ENCODE assay signal across 17 cellular contexts in the genomic region with DNA sequence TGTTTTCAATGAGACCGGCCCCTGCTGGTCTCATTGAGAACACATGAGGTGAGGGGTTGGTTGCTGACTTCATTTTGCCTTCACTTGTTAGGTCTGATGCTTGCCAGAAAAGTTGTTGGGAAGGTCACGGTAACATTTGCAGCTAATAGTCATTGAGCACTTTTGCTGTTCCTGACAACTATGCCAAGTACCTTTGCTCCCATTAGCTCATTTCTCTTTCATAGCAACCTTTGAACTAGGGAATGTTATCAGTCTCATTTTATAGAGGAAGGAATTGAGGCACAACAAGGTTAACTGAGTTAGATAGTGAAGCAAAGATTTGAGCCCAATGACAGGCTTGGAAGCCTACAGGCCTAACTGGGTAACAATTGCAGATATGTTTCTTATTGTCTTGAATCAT.
A peak's percentile ranks its signal among the peaks of the same experiment; 100 is the strongest.
DNase-seq lines count a peak whose midpoint lies in the region; ATAC-seq and TF ChIP-seq lines count a peak whose summit lies in the region.
"Had no signal": no experiment of that assay in that cellular context is flagged by ENCODE, and none has a peak within 500 bp of the region (broad histone marks: within the 10 kb centered on the region; RNA-seq: fewer than 3 reads in every experiment).

No MANE protein-coding gene starts in this region.

- DNase-seq in H9 (no peak), colonic mucosa (no peak), left colon (no peak), NCI-H2081 (lab: John Stamatoyannopoulos, UW) (no peak), right cardiac atrium (no peak)
- no peak for DNase-seq in effector memory CD8-positive, alpha-beta T cell
- DNase-seq: 8988T; CD4-positive, alpha-beta memory T cell; DMS153; DMS79; GDM1; GM23248; HCEC 1CT had no signal

- H3K27me3 ChIP-seq in H9 (ENCODE audit: insufficient read depth, low read length) (no peaks in the 10 kb centered on the region), colonic mucosa (no peaks in the 10 kb centered on the region), mucosa of rectum (ENCODE audit: control insufficient read depth in 2 of 2, insufficient read depth in 2 of 2, low read length in 2 of 2) (no peaks in the 10 kb centered on the region), right cardiac atrium (ENCODE audit: control insufficient read depth, insufficient read depth) (no peaks in the 10 kb centered on the region)
- H3K27me3 ChIP-seq: BLaER1 had no signal

- no CpG with 5 or more reads among the region's 2 CpGs for WGBS in H9 (ENCODE audit: extremely low coverage, insufficient read length, low lambda C conversion rate)
- WGBS in right cardiac atrium, result 80% methylated on average over 2 of the region's 2 CpGs

- H4K8ac ChIP-seq in H9 (replicated peaks; ENCODE audit: insufficient read length, low read depth, low read length), result no peak overlapping the region

- H2AFZ ChIP-seq in H9 (ENCODE audit: low read length), result no peak overlapping the region
- H2AFZ ChIP-seq: GM23248 had no signal

- no peak overlapping the region for H3K27ac ChIP-seq in H9 (ENCODE audit: insufficient read length, low read depth, low read length)
- H3K27ac ChIP-seq in colonic mucosa, result peak overlapping the region; percentile 56
- H3K27ac ChIP-seq in mucosa of rectum (ENCODE audit: low read depth in 2 of 2, low read length in 2 of 2), result peak overlapping the region; percentile 52 to 64
- no peak overlapping the region for H3K27ac ChIP-seq in right cardiac atrium (ENCODE audit: low read length)
- H3K27ac ChIP-seq: BLaER1, GM23248 had no signal

- H2BK5ac ChIP-seq in H9 (ENCODE audit: insufficient read length, low read length), result no peak overlapping the region

- no peak overlapping the region for H2AK5ac ChIP-seq in H9 (ENCODE audit: insufficient read length, low read length)

- H3K4me3 ChIP-seq in colonic mucosa (no peak overlapping the region), mucosa of rectum (ENCODE audit: low read length in 2 of 2) (peak overlapping the region in 1 of 2 donors; percentile 3), right cardiac atrium (ENCODE audit: low read length) (no peak overlapping the region)
- H3K4me3 ChIP-seq: BLaER1, GM23248 had no signal

- H3K27me3 Mint-ChIP-seq in H9 (ENCODE audit: low read depth), result peaks cover 8% of the 10 kb centered on the region
- H3K27me3 Mint-ChIP-seq in effector memory CD8-positive, alpha-beta T cell, result no peaks in the 10 kb centered on the region
- H3K27me3 Mint-ChIP-seq: CD4-positive, alpha-beta memory T cell had no signal

- TF ChIP-seq CTCF in H9 (conservative IDR thresholded peaks at IDR 0.05), result 0 out of 3 replicates have a peak, but pooled peaks have one; percentile 3
- no peak for TF ChIP-seq CTCF in colonic mucosa (IDR thresholded peaks at IDR 0.05)

- H3K36me3 Mint-ChIP-seq in H9 (ENCODE audit: insufficient read depth in 1 of 3, low read depth in 3 of 3), result peaks cover 0 to 4% (median 0%) of the 10 kb centered on the region in 3 experiments; a peak in 1 of 7 replicates
- no peaks in the 10 kb centered on the region for H3K36me3 Mint-ChIP-seq in effector memory CD8-positive, alpha-beta T cell (ENCODE audit: insufficient read depth)
- H3K36me3 Mint-ChIP-seq: CD14-positive monocyte; CD4-positive, alpha-beta memory T cell had no signal

- no peak overlapping the region for H3K56ac ChIP-seq in H9 (ENCODE audit: insufficient read length, low read depth, low read length)

- no peak overlapping the region for H3K18ac ChIP-seq in H9 (ENCODE audit: insufficient read length, low read depth, low read length)

- H3K23me2 ChIP-seq in H9 (ENCODE audit: insufficient read length, low read depth, low read length, poor library complexity, severe bottlenecking), result no peaks in the 10 kb centered on the region

- H3K23ac ChIP-seq in H9 (ENCODE audit: insufficient read length, low read depth, low read length), result no peak overlapping the region

- H3K4me2 ChIP-seq in H9 (ENCODE audit: insufficient read depth, insufficient read length, low read length), result no peak overlapping the region
- H3K4me2 ChIP-seq: BLaER1 had no signal

- H3K9me3 Mint-ChIP-seq in H9, result peaks cover 5% of the 10 kb centered on the region in 2 experiments; a peak in 3 of 5 replicates
- peaks cover 0 to 1% of the 10 kb centered on the region in 2 donors for H3K9me3 Mint-ChIP-seq in effector memory CD8-positive, alpha-beta T cell

- no peak overlapping the region for H2BK15ac ChIP-seq in H9 (ENCODE audit: low read depth, low read length)

- no peak overlapping the region for H4K91ac ChIP-seq in H9 (ENCODE audit: insufficient read length, low read depth, low read length)

- peak; percentile 87 for ATAC-seq in left colon
- ATAC-seq in effector memory CD8-positive, alpha-beta T cell (replicated peaks), result no peak
- ATAC-seq in right cardiac atrium, result no peak
- ATAC-seq in HG03095 (IDR thresholded peaks at IDR 0.05; ENCODE audit: unreplicated experiment), result no peak

- intact Hi-C loops in colonic mucosa (cut with DNase I) (no loop called here), left colon (cut with DNase I, micrococcal nuclease) (loop anchor here in 1 of 2 donors (5.0 kb wide), 1 partner anchor 188 kb away; no protein-coding TSS in a partner anchor), right cardiac atrium (cut with DNase I) (loop anchor here in 2 of 4 donors (10.0 kb wide), 3 partner anchors 341 to 811 kb away; no protein-coding TSS in a partner anchor)

- H3K9ac ChIP-seq in H9 (ENCODE audit: extremely low read depth, insufficient read length, low read length) (no peak overlapping the region), colonic mucosa (ENCODE audit: low read depth in 2 of 2, low read length in 2 of 2) (no peak overlapping the region), mucosa of rectum (ENCODE audit: low read depth in 1 of 2, low read length in 2 of 2) (no peak overlapping the region)
- H3K9ac ChIP-seq: BLaER1, GM23248 had no signal

- H3K4me3 Mint-ChIP-seq in H9, result no peak overlapping the region
- no peak overlapping the region for H3K4me3 Mint-ChIP-seq in effector memory CD8-positive, alpha-beta T cell
- H3K4me3 Mint-ChIP-seq: CD14-positive monocyte; CD4-positive, alpha-beta memory T cell had no signal

- no peaks in the 10 kb centered on the region for H3K36me3 ChIP-seq in colonic mucosa
- H3K36me3 ChIP-seq in mucosa of rectum (ENCODE audit: control insufficient read depth in 2 of 2, insufficient read depth in 2 of 2, low read length in 2 of 2), result no peaks in the 10 kb centered on the region
- H3K36me3 ChIP-seq: BLaER1 had no signal

- no peaks in the 10 kb centered on the region for H3K9me3 ChIP-seq in H9 (ENCODE audit: control insufficient read depth, low read depth, low read length)
- H3K9me3 ChIP-seq in colonic mucosa, result no peaks in the 10 kb centered on the region
- peaks cover 0 to 2% of the 10 kb centered on the region in 2 donors for H3K9me3 ChIP-seq in mucosa of rectum (ENCODE audit: control insufficient read depth in 2 of 2, low read length in 2 of 2)
- H3K9me3 ChIP-seq in right cardiac atrium (ENCODE audit: control insufficient read depth, low read length), result no peaks in the 10 kb centered on the region
- H3K9me3 ChIP-seq: BLaER1 had no signal

- no peak overlapping the region for H3T11ph ChIP-seq in H9 (ENCODE audit: low read length)

- no peak overlapping the region for H3K4ac ChIP-seq in H9 (ENCODE audit: low read depth, low read length)

- no peaks in the 10 kb centered on the region for H3K4me1 Mint-ChIP-seq in H9
- no peaks in the 10 kb centered on the region for H3K4me1 Mint-ChIP-seq in effector memory CD8-positive, alpha-beta T cell (ENCODE audit: low read depth in 2 of 2)
- H3K4me1 Mint-ChIP-seq: CD14-positive monocyte; CD4-positive, alpha-beta memory T cell had no signal

- no peak overlapping the region for H3K27ac Mint-ChIP-seq in H9
- no peak overlapping the region for H3K27ac Mint-ChIP-seq in effector memory CD8-positive, alpha-beta T cell
- H3K27ac Mint-ChIP-seq: CD14-positive monocyte; CD4-positive, alpha-beta memory T cell had no signal

- H3K4me1 ChIP-seq in H9 (ENCODE audit: insufficient read depth, low read length) (no peaks in the 10 kb centered on the region), colonic mucosa (no peaks in the 10 kb centered on the region), mucosa of rectum (ENCODE audit: control insufficient read depth in 2 of 2, insufficient read depth in 2 of 2, low read length in 2 of 2) (peaks cover 5 to 7% of the 10 kb centered on the region in 2 donors), right cardiac atrium (ENCODE audit: control insufficient read depth, insufficient read depth, low read length) (no peaks in the 10 kb centered on the region)

- no peak overlapping the region for H4K5ac ChIP-seq in H9 (ENCODE audit: insufficient read length, low read depth, low read length)

- H2BK20ac ChIP-seq in H9 (ENCODE audit: low read depth, low read length, poor library complexity, severe bottlenecking), result no peak overlapping the region

- no peaks in the 10 kb centered on the region for H3K79me2 ChIP-seq in H9 (ENCODE audit: insufficient read depth, low read length)

- no peaks in the 10 kb centered on the region for H3K79me1 ChIP-seq in H9 (ENCODE audit: insufficient read depth, low read depth, low read length, poor library complexity, severe bottlenecking)

- H2BK12ac ChIP-seq in H9 (ENCODE audit: insufficient read length, low read depth, low read length), result no peak overlapping the region

- no peak overlapping the region for H3K14ac ChIP-seq in H9 (ENCODE audit: insufficient read depth, low read length)

- no peak overlapping the region for H2BK120ac ChIP-seq in H9 (ENCODE audit: low read depth, low read length, poor library complexity, severe bottlenecking)

- no peaks in the 10 kb centered on the region for H4K20me1 ChIP-seq in H9 (ENCODE audit: control insufficient read depth, insufficient read depth, insufficient read length)
- H4K20me1 ChIP-seq: BLaER1 had no signal

Comparison
In these comparisons a context has a peak if more than half of its experiments do, and no peak if none do; other contexts are left out.
1. H3K27ac ChIP-seq: peak in colonic mucosa (single experiment) and mucosa of rectum (2 of 2); none in H9 (single experiment) and right cardiac atrium (single experiment).